In the genomic region with DNA sequence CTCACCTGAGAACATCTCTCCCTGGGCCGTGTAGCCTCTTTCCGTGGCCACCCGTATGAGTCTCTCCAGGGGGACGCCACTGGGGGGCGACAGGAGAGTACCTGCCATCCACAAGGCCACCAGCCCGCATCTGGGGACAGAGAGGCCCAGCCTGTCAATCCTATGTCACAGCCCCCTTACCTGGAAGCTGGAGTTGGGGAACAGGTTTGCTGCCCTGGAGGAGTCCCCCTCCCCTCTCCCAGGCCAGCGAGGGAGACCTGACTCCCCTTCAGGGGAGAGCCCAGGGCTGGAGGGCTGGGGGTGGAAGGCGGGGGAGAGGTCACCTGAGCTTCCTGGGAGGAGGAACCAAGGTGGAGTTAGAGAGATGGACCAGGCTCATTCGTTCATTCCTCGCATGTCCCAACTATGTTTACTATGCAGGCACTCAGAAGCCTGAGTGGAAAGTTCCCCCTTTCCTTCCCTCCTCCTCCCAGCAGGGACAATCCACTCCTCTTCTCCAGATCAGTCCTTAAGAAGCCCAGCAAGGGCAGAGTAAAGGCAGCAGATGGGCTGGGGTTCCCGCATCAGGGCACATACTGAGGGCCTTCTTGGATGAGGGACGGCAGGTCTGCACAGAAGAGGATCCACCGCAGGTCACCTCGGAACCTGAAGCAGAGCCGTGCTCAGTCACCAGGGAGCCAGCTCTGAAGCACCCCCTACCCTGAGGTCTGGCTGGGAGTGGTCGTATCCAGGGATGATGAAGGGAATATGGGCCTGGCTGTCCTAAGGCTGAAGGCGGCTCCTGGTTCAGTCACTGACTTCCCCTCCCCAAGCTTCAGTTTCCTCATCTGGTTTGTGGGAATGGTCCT, we compare ENCODE assay signal across 8 cellular contexts. TPM values are rescaled to one million over a fixed set of nuclear protein-coding genes. Genes with fewer than 3 reads are reported as not detected.
DNase-seq lines count a peak whose midpoint lies in the region; ATAC-seq and TF ChIP-seq lines count a peak whose summit lies in the region.

No MANE protein-coding gene starts in this region.

- H3K4me3 Mint-ChIP-seq in effector memory CD8-positive, alpha-beta T cell, result no peak overlapping the region

- no peaks in the 10 kb centered on the region for H3K27me3 ChIP-seq in NT2/D1 (ENCODE audit: insufficient read depth, insufficient read length)
- H3K27me3 ChIP-seq in osteoblast (ENCODE audit: insufficient read depth, low read length), result no peaks in the 10 kb centered on the region
- no peaks in the 10 kb centered on the region for H3K27me3 ChIP-seq in HAP-1 (ENCODE audit: low read depth)

- peak; percentile 45 for TF ChIP-seq CTCF in GM12864 (IDR thresholded peaks at IDR 0.05; ENCODE audit: low read depth, low read length, missing control alignments)
- no peak for TF ChIP-seq CTCF in osteoblast (IDR thresholded peaks at IDR 0.05; ENCODE audit: extremely low read depth, low read depth, low read length)

- H4K20me1 ChIP-seq in osteoblast (ENCODE audit: insufficient read depth, low read length), result no peaks in the 10 kb centered on the region

- in situ Hi-C loops in HAP-1 (cut with MboI; ENCODE audit: low sequenced_read_pairs), result no loop called here

- peaks cover 5 to 9% of the 10 kb centered on the region in 2 donors for H3K4me1 Mint-ChIP-seq in effector memory CD8-positive, alpha-beta T cell (ENCODE audit: low read depth in 2 of 2)

- no peaks in the 10 kb centered on the region for H3K9me3 Mint-ChIP-seq in effector memory CD8-positive, alpha-beta T cell

- ATAC-seq in effector memory CD8-positive, alpha-beta T cell (replicated peaks), result peak; percentile 36
- ATAC-seq in HG03460 (IDR thresholded peaks at IDR 0.05; ENCODE audit: unreplicated experiment), result no peak

- peaks cover 24% of the 10 kb centered on the region for H3K36me3 ChIP-seq in NT2/D1 (ENCODE audit: insufficient read depth, insufficient read length, low read length)
- no peaks in the 10 kb centered on the region for H3K36me3 ChIP-seq in osteoblast (ENCODE audit: insufficient read depth, low read length)
- H3K36me3 ChIP-seq in HAP-1 (replicated peaks), result peaks cover 42% of the 10 kb centered on the region

- H3K27ac Mint-ChIP-seq in effector memory CD8-positive, alpha-beta T cell, result peak overlapping the region in 1 of 2 donors; percentile 25

- H3K36me3 Mint-ChIP-seq in effector memory CD8-positive, alpha-beta T cell (ENCODE audit: insufficient read depth), result peaks cover 6% of the 10 kb centered on the region

- no peak overlapping the region for H3K4me2 ChIP-seq in osteoblast (ENCODE audit: insufficient read depth, low read length)

- no peaks in the 10 kb centered on the region for H3K27me3 Mint-ChIP-seq in effector memory CD8-positive, alpha-beta T cell

- H3K4me3 ChIP-seq in GM12864 (ENCODE audit: low read depth, low read length) (no peak overlapping the region), NT2/D1 (ENCODE audit: insufficient read length, low read depth) (no peak overlapping the region), osteoblast (ENCODE audit: insufficient read depth, low read length) (no peak overlapping the region), HAP-1 (no peak overlapping the region)

- peaks cover 20% of the 10 kb centered on the region for H3K4me1 ChIP-seq in NT2/D1 (ENCODE audit: insufficient read depth, insufficient read length)
- peaks cover 16% of the 10 kb centered on the region for H3K4me1 ChIP-seq in osteoblast (ENCODE audit: insufficient read depth, low read length)
- peaks cover 11% of the 10 kb centered on the region for H3K4me1 ChIP-seq in HAP-1

- H3K9me3 ChIP-seq in NT2/D1 (ENCODE audit: insufficient read depth, low read length) (no peaks in the 10 kb centered on the region), osteoblast (ENCODE audit: low read depth, low read length) (no peaks in the 10 kb centered on the region), HAP-1 (no peaks in the 10 kb centered on the region)

- H3K27ac ChIP-seq in osteoblast (ENCODE audit: low read depth, low read length), result peak overlapping the region; percentile 52

- H3K79me2 ChIP-seq in osteoblast (ENCODE audit: insufficient read depth, low read length), result no peaks in the 10 kb centered on the region

- DNase-seq in GM12864 (ENCODE audit: low read depth) (no peak), NT2/D1 (ENCODE audit: low read depth, low spot score) (no peak), osteoblast (ENCODE audit: insufficient read length, low spot score, missing footprints) (no peak), NOMO-1 treated with DMSO at 0.1 percent for 48 hours (lab: John Stamatoyannopoulos, UW; ENCODE audit: unreplicated experiment) (no peak), HAP-1 (ENCODE audit: low spot score in 2 of 2) (no peak), NCI-H146 treated with DMSO at 0.1 percent for 48 hours (lab: John Stamatoyannopoulos, UW; ENCODE audit: unreplicated experiment) (no peak)
- peak in 2 of 3 experiments; percentile 11 to 23 for DNase-seq in effector memory CD8-positive, alpha-beta T cell

- peak overlapping the region; percentile 56 for H3K9ac ChIP-seq in NT2/D1 (ENCODE audit: insufficient read length, low read depth)

- peak overlapping the region; percentile 54 for H2AFZ ChIP-seq in osteoblast (ENCODE audit: low read length)

RNA-seq across cellular contexts. Expression of gene ACTMAP, which starts 5.5 kb away (rescaled TPM):
- 1.1 and 1.5 TPM in 2 replicates for total RNA-seq in osteoblast

RNA-seq across cellular contexts. Expression of gene SNRPA, which starts 6.2 kb away (rescaled TPM):
- total RNA-seq in osteoblast, result 20.6 and 32.1 TPM in 2 replicates

RNA-seq across cellular contexts. Expression of gene ITPKC, which starts 27.9 kb away (rescaled TPM):
- 9.8 and 10.0 TPM in 2 replicates for total RNA-seq in osteoblast

RNA-seq across cellular contexts. Expression of gene COQ8B, which starts 28.1 kb away (rescaled TPM):
- 32.9 and 34.2 TPM in 2 replicates for total RNA-seq in osteoblast

RNA-seq across cellular contexts. Expression of gene MIA, which starts 30.5 kb away (rescaled TPM):
- 0.72 TPM in 1 of 2 replicates, not detected in the other for total RNA-seq in osteoblast

Comparison
In these comparisons a context has a peak if more than half of its experiments do, and no peak if none do; other contexts are left out.
1. DNase-seq: peak in effector memory CD8-positive, alpha-beta T cell (2 of 3); none in GM12864 (single experiment), NT2/D1 (single experiment), osteoblast (single experiment), NOMO-1 treated with DMSO at 0.1 percent for 48 hours (single experiment), HAP-1 (0 of 2) and NCI-H146 treated with DMSO at 0.1 percent for 48 hours (single experiment).